ENCODE assay signal across 26 cellular contexts in the genomic region with DNA sequence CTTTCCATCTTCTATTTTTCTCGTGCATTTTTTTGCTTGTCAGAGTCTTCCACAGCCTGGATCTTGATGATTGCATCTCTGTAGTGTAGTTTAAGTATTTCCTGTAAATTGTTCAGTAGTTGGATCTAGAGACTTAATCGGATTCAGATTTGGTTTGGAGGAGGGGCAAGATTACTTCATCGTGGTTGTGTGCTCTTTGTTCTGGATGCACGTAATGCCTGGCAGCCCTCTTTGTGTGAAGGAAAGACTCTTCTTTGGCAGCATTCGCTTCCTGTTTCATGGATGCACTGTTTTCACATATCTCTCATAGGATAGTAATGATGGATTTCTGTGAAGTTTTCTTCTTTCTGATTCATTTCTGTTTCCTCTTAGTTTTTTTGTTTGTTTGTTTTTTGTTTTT. TPM values are rescaled to one million over a fixed set of nuclear protein-coding genes. Genes with fewer than 3 reads are reported as not detected.
A peak's percentile ranks its signal among the peaks of the same experiment; 100 is the strongest.
DNase-seq lines count a peak whose midpoint lies in the region; FAIRE-seq and TF ChIP-seq lines count a peak whose summit lies in the region.
"Had no signal": no experiment of that assay in that cellular context is flagged by ENCODE, and none has a peak within 500 bp of the region (broad histone marks: within the 10 kb centered on the region; RNA-seq: fewer than 3 reads in every experiment).

No MANE protein-coding gene starts in this region.

- intact Hi-C loops in endothelial cell of umbilical vein (cut with micrococcal nuclease) = no loop called here
- intact Hi-C loops in breast epithelium (cut with DNase I; ENCODE audit: low total_unique reads) = no loop called here

- no peaks in the 10 kb centered on the region for H3K27me3 ChIP-seq in endothelial cell of umbilical vein (ENCODE audit: control insufficient read depth in 2 of 2, insufficient read depth in 2 of 2, low read length in 2 of 2)
- H3K27me3 ChIP-seq in neural progenitor cell = no peaks in the 10 kb centered on the region
- no peaks in the 10 kb centered on the region for H3K27me3 ChIP-seq in breast epithelium
- H3K27me3 ChIP-seq: neutrophil had no signal

- H3K4me3 ChIP-seq in endothelial cell of umbilical vein (replicated peaks in 1 of 3; ENCODE audit: insufficient read depth in 1 of 3, low read depth in 1 of 3, low read length in 3 of 3) (no peak overlapping the region), neural progenitor cell (no peak overlapping the region), breast epithelium (no peak overlapping the region)
- H3K4me3 ChIP-seq: GM12878 had no signal

- H3K9me3 Mint-ChIP-seq in neural progenitor cell = peaks cover 2% of the 10 kb centered on the region
- H3K9me3 Mint-ChIP-seq: CD8-positive, alpha-beta memory T cell; effector memory CD8-positive, alpha-beta T cell; stimulated activated naive CD8-positive, alpha-beta T cell treated with anti-CD3 and anti-CD28 coated beads, Interleukin-15, Interleukin-2, amounts not matched to agents 100 ng/mL and 50 ng/mL, for 24 hours had no signal

- no peaks in the 10 kb centered on the region for H3K9me1 ChIP-seq in endothelial cell of umbilical vein (replicated peaks; ENCODE audit: control insufficient read depth, extremely low read depth, insufficient read depth, low read length)

- H3K9ac ChIP-seq in endothelial cell of umbilical vein (replicated peaks; ENCODE audit: extremely low read depth, insufficient read depth, low read length) = no peak overlapping the region
- no peak overlapping the region for H3K9ac ChIP-seq in neural progenitor cell

- H3K4me2 ChIP-seq in endothelial cell of umbilical vein (ENCODE audit: insufficient read depth, low read length) = no peak overlapping the region
- H3K4me2 ChIP-seq in neural progenitor cell = no peak overlapping the region

- H3K27ac ChIP-seq in endothelial cell of umbilical vein (ENCODE audit: insufficient read depth, low read depth, low read length) (no peak overlapping the region), neural progenitor cell (no peak overlapping the region), breast epithelium (no peak overlapping the region)
- H3K27ac ChIP-seq: neutrophil had no signal

- H3K4me1 ChIP-seq in endothelial cell of umbilical vein (ENCODE audit: control insufficient read depth, extremely low read depth, insufficient read depth, low read length) (no peaks in the 10 kb centered on the region), neural progenitor cell (no peaks in the 10 kb centered on the region), breast epithelium (no peaks in the 10 kb centered on the region)

- DNase-seq in GM03348 (ENCODE audit: low spot score) (peak; percentile 13), NCI-H82 treated with DMSO at 0.1 percent for 48 hours (lab: John Stamatoyannopoulos, UW; ENCODE audit: unreplicated experiment) (peak; percentile 91), endothelial cell of umbilical vein (ENCODE audit: low read depth, low spot score) (no peak), neural progenitor cell (ENCODE audit: low spot score) (no peak), GM13976 (ENCODE audit: low spot score) (no peak), NCI-H446 (lab: John Stamatoyannopoulos, UW) (no peak), breast epithelium (ENCODE audit: low spot score in 2 of 2) (no peak)
- DNase-seq: activated CD8-positive, alpha-beta memory T cell treated with anti-CD3 and anti-CD28 coated beads, Interleukin-2, amount 50 U/mL, for 4 hours; CD8-positive, alpha-beta memory T cell; DMS79; effector memory CD8-positive, alpha-beta T cell; H7; Kasumi-1; kidney glomerular epithelial cell; mammary epithelial cell; NCI-H1694; NCI-H2171; NCI-H524 treated with DMSO at 0.1 percent for 48 hours; stimulated activated CD4-positive, alpha-beta T cell treated with anti-CD3 and anti-CD28 coated beads, Interleukin-15, amount 100 ng/mL, for 24 hours; T-helper 1 cell had no signal

- H3K9me3 ChIP-seq in endothelial cell of umbilical vein (replicated peaks; ENCODE audit: control insufficient read depth, insufficient read depth, low read length) (no peaks in the 10 kb centered on the region), neural progenitor cell (ENCODE audit: low read depth) (no peaks in the 10 kb centered on the region), breast epithelium (no peaks in the 10 kb centered on the region)
- H3K9me3 ChIP-seq: neutrophil had no signal

- TF ChIP-seq POLR2A in endothelial cell of umbilical vein (IDR thresholded peaks at IDR 0.05; ENCODE audit: low read depth, low read length) (no peak), breast epithelium (IDR thresholded peaks at IDR 0.05) (no peak)

- in situ Hi-C loops in GM13976 (cut with MboI; ENCODE audit: low sequenced_read_pairs, unreplicated experiment) = no loop called here

- POLR2A ChIA-PET in endothelial cell of umbilical vein (lab: Charles Lee) = no interaction called here

- H3K4me1 Mint-ChIP-seq in neural progenitor cell = peaks cover 8% of the 10 kb centered on the region
- H3K4me1 Mint-ChIP-seq: CD8-positive, alpha-beta memory T cell had no signal

- CTCF ChIA-PET in endothelial cell of umbilical vein (lab: Charles Lee) = interaction anchor here (0.6 kb wide), 1 partner anchor 242 kb away, joined by 3 read pairs; no protein-coding TSS in a partner anchor

- no peaks in the 10 kb centered on the region for H3K79me2 ChIP-seq in endothelial cell of umbilical vein (ENCODE audit: control insufficient read depth, insufficient read depth, low read length)
- no peaks in the 10 kb centered on the region for H3K79me2 ChIP-seq in neural progenitor cell (ENCODE audit: low read depth)

- BruUV-seq in endothelial cell of umbilical vein (replicated peaks; lab: Mats Ljungman, UMichigan) = no TSS peak

- no peaks in the 10 kb centered on the region for H3K36me3 ChIP-seq in endothelial cell of umbilical vein (ENCODE audit: control insufficient read depth in 2 of 2, extremely low read depth in 1 of 2, insufficient read depth in 2 of 2, low read length in 2 of 2)
- no peaks in the 10 kb centered on the region for H3K36me3 ChIP-seq in neural progenitor cell
- H3K36me3 ChIP-seq in breast epithelium = no peaks in the 10 kb centered on the region

- no peak for TF ChIP-seq CTCF in endothelial cell of umbilical vein (IDR thresholded peaks at IDR 0.05; ENCODE audit: extremely low read depth in 1 of 2, insufficient read depth in 1 of 2, low read depth in 1 of 2, low read length in 2 of 2)
- no peak for TF ChIP-seq CTCF in neural progenitor cell (IDR thresholded peaks at IDR 0.05)
- TF ChIP-seq CTCF in GM13976 (IDR thresholded peaks at IDR 0.05; ENCODE audit: borderline replicate concordance, control extremely low read depth, extremely low read depth, insufficient read depth, missing control alignments) = no peak
- no peak for TF ChIP-seq CTCF in breast epithelium (IDR thresholded peaks at IDR 0.05)

- FAIRE-seq in endothelial cell of umbilical vein (lab: Jason Lieb, UNC) = peak; percentile 44
- FAIRE-seq: GM12878, RCC 7860 had no signal

- H2AFZ ChIP-seq in endothelial cell of umbilical vein (ENCODE audit: low read depth, low read length) (peak overlapping the region; percentile 1), neural progenitor cell (replicated peaks) (peak overlapping the region; percentile 47)

- H4K20me1 ChIP-seq in endothelial cell of umbilical vein (replicated peaks; ENCODE audit: control insufficient read depth, extremely low read depth, insufficient read depth, low read length) = no peaks in the 10 kb centered on the region
- no peaks in the 10 kb centered on the region for H4K20me1 ChIP-seq in neural progenitor cell (ENCODE audit: low read depth)

- H3K27me3 Mint-ChIP-seq in neural progenitor cell (ENCODE audit: insufficient read depth, low read depth) = peaks cover 3% of the 10 kb centered on the region
- H3K27me3 Mint-ChIP-seq: CD8-positive, alpha-beta memory T cell; effector memory CD8-positive, alpha-beta T cell; stimulated activated naive CD8-positive, alpha-beta T cell treated with anti-CD3 and anti-CD28 coated beads, Interleukin-15, Interleukin-2, amounts not matched to agents 100 ng/mL and 50 ng/mL, for 24 hours had no signal

- H3F3A ChIP-seq in neural progenitor cell (ENCODE audit: low read depth) = no peaks in the 10 kb centered on the region

- no peak overlapping the region for H3K4me3 Mint-ChIP-seq in neural progenitor cell
- H3K4me3 Mint-ChIP-seq: B cell; CD8-positive, alpha-beta memory T cell; effector memory CD8-positive, alpha-beta T cell; stimulated activated naive CD8-positive, alpha-beta T cell treated with anti-CD3 and anti-CD28 coated beads, Interleukin-15, Interleukin-2, amounts not matched to agents 100 ng/mL and 50 ng/mL, for 24 hours had no signal

- peak overlapping the region; percentile 78 for H3K27ac Mint-ChIP-seq in neural progenitor cell
- H3K27ac Mint-ChIP-seq: B cell; effector memory CD8-positive, alpha-beta T cell; progenitor cell of endocrine pancreas; stimulated activated naive CD8-positive, alpha-beta T cell treated with anti-CD3 and anti-CD28 coated beads, Interleukin-15, Interleukin-2, amounts not matched to agents 100 ng/mL and 50 ng/mL, for 24 hours had no signal

- H3K36me3 Mint-ChIP-seq in neural progenitor cell = peaks cover 3% of the 10 kb centered on the region

- dilution Hi-C loops in endothelial cell of umbilical vein (cut with MboI; ENCODE audit: extremely low pct_ligation_motif_present, low sequenced_read_pairs) = no loop called here

RNA-seq across cellular contexts. Expression of a gene that starts 14.2 kb away (rescaled TPM):
- total RNA-seq in endothelial cell of umbilical vein (1.5 and 1.6 TPM in 2 replicates), neural progenitor cell (ENCODE audit: low replicate concordance) (0.69 and 1.8 TPM in 2 replicates), breast epithelium (10 to 100 TPM in 1 of 3 donors, 1 to 10 TPM in 2; 1.4 to 21.5 (median 9.2) TPM)
- polyA plus RNA-seq in endothelial cell of umbilical vein = 0.97 and 1.5 TPM in 2 replicates
- 0.43 and 0.76 TPM in 2 replicates for polyA plus RNA-seq in endothelial cell of umbilical vein (2011; cell fraction: cytosol; rRNA removed)
- 6.6 and 7.8 TPM in 2 replicates for polyA plus RNA-seq in endothelial cell of umbilical vein (2011; cell fraction: nucleus; rRNA removed)
- polyA plus RNA-seq in endothelial cell of umbilical vein (2012) = 0.68 and 1.1 TPM in 2 replicates
- polyA minus RNA-seq in endothelial cell of umbilical vein = 1.1 TPM in 2 replicates
- 6.5 TPM for polyA minus RNA-seq in endothelial cell of umbilical vein (2011; cell fraction: cytosol; rRNA and poly(A)+ RNA removed)
- 1.3 and 1.7 TPM in 2 replicates for polyA minus RNA-seq in endothelial cell of umbilical vein (2011; cell fraction: nucleus; rRNA and poly(A)+ RNA removed)

RNA-seq across cellular contexts. Expression of a gene that starts 26.4 kb away (rescaled TPM):
- 24.0 and 26.3 TPM in 2 replicates for total RNA-seq in endothelial cell of umbilical vein
- polyA plus RNA-seq in endothelial cell of umbilical vein = 30.2 and 30.6 TPM in 2 replicates
- 25.9 and 28.4 TPM in 2 replicates for polyA plus RNA-seq in endothelial cell of umbilical vein (2011; cell fraction: cytosol; rRNA removed)
- 23.9 and 25.4 TPM in 2 replicates for polyA plus RNA-seq in endothelial cell of umbilical vein (2011; cell fraction: nucleus; rRNA removed)
- 19.5 and 23.2 TPM in 2 replicates for polyA plus RNA-seq in endothelial cell of umbilical vein (2012)
- 45.7 and 46.5 TPM in 2 replicates for polyA minus RNA-seq in endothelial cell of umbilical vein
- 19.2 TPM for polyA minus RNA-seq in endothelial cell of umbilical vein (2011; cell fraction: cytosol; rRNA and poly(A)+ RNA removed)
- polyA minus RNA-seq in endothelial cell of umbilical vein (2011; cell fraction: nucleus; rRNA and poly(A)+ RNA removed) = 10.6 and 15.9 TPM in 2 replicates
- total RNA-seq in neural progenitor cell (ENCODE audit: low replicate concordance) = 4.6 and 9.4 TPM in 2 replicates
- total RNA-seq in breast epithelium = 10 to 100 TPM; 10.7 to 23.7 (median 13.8) TPM

RNA-seq across cellular contexts. Expression of a gene that starts 45.3 kb away (rescaled TPM):
- total RNA-seq in endothelial cell of umbilical vein = 58.4 and 61.6 TPM in 2 replicates
- polyA plus RNA-seq in endothelial cell of umbilical vein = 134 and 147 TPM in 2 replicates
- 97.0 and 102 TPM in 2 replicates for polyA plus RNA-seq in endothelial cell of umbilical vein (2011; cell fraction: cytosol; rRNA removed)
- 64.6 and 66.0 TPM in 2 replicates for polyA plus RNA-seq in endothelial cell of umbilical vein (2011; cell fraction: nucleus; rRNA removed)
- 35.0 and 37.3 TPM in 2 replicates for polyA plus RNA-seq in endothelial cell of umbilical vein (2012)
- polyA minus RNA-seq in endothelial cell of umbilical vein = 36.0 and 43.0 TPM in 2 replicates
- polyA minus RNA-seq in endothelial cell of umbilical vein (2011; cell fraction: cytosol; rRNA and poly(A)+ RNA removed) = 28.6 TPM
- polyA minus RNA-seq in endothelial cell of umbilical vein (2011; cell fraction: nucleus; rRNA and poly(A)+ RNA removed) = 14.3 and 15.8 TPM in 2 replicates
- 99.3 and 103 TPM in 2 replicates for total RNA-seq in neural progenitor cell (ENCODE audit: low replicate concordance)
- total RNA-seq in breast epithelium = 10 to 100 TPM; 41.4 to 75.2 (median 60.3) TPM

RNA-seq across cellular contexts. Expression of a gene that starts 53.0 kb away (rescaled TPM):
- 715 and 742 TPM in 2 replicates for total RNA-seq in endothelial cell of umbilical vein
- 371 and 461 TPM in 2 replicates for polyA plus RNA-seq in endothelial cell of umbilical vein
- polyA plus RNA-seq in endothelial cell of umbilical vein (2011; cell fraction: cytosol; rRNA removed) = 321 and 340 TPM in 2 replicates
- 623 and 650 TPM in 2 replicates for polyA plus RNA-seq in endothelial cell of umbilical vein (2011; cell fraction: nucleus; rRNA removed)
- 280 and 286 TPM in 2 replicates for polyA plus RNA-seq in endothelial cell of umbilical vein (2012)
- 205 and 294 TPM in 2 replicates for polyA minus RNA-seq in endothelial cell of umbilical vein
- polyA minus RNA-seq in endothelial cell of umbilical vein (2011; cell fraction: cytosol; rRNA and poly(A)+ RNA removed) = 389 TPM
- 132 and 240 TPM in 2 replicates for polyA minus RNA-seq in endothelial cell of umbilical vein (2011; cell fraction: nucleus; rRNA and poly(A)+ RNA removed)
- total RNA-seq in neural progenitor cell (ENCODE audit: low replicate concordance) = 20.5 and 35.8 TPM in 2 replicates
- total RNA-seq in breast epithelium = 100 to 1,000 TPM; 292 to 367 (median 319) TPM

Comparison
In these comparisons a context has a peak if more than half of its experiments do, and no peak if none do; other contexts are left out.
1. DNase-seq: peak in GM03348 (single experiment) and NCI-H82 treated with DMSO at 0.1 percent for 48 hours (single experiment); none in endothelial cell of umbilical vein (single experiment), neural progenitor cell (single experiment), GM13976 (single experiment), NCI-H446 (0 of 2) and breast epithelium (0 of 2).